ENCODE assay signal across 28 cellular contexts in genomic region chr3:13556937-13557336, GRCh38. TPM values are rescaled to one million over a fixed set of nuclear protein-coding genes. Genes with fewer than 3 reads are reported as not detected.
A peak's percentile ranks its signal among the peaks of the same experiment; 100 is the strongest.
DNase-seq lines count a peak whose midpoint lies in the region; ATAC-seq and TF ChIP-seq lines count a peak whose summit lies in the region.
"Had no signal": no experiment of that assay in that cellular context is flagged by ENCODE, and none has a peak within 500 bp of the region (broad histone marks: within the 10 kb centered on the region; RNA-seq: fewer than 3 reads in every experiment).

No MANE protein-coding gene starts in this region.

- H3K79me2 ChIP-seq in mesendoderm (ENCODE audit: control insufficient read depth, insufficient read depth, low read length): no peaks in the 10 kb centered on the region

- H3K27ac ChIP-seq in right atrium auricular region (peak overlapping the region; percentile 3 to 28), mesendoderm (ENCODE audit: low read depth, low read length) (no peak overlapping the region), suprapubic skin (peak overlapping the region; percentile 7)

- H3K79me1 ChIP-seq in mesendoderm (ENCODE audit: low read length): no peaks in the 10 kb centered on the region

- ATAC-seq in Right ventricle myocardium inferior (no peak), esophagus mucosa (no peak)

- no peak overlapping the region for H2AK5ac ChIP-seq in mesendoderm (ENCODE audit: low read length)

- no peak for TF ChIP-seq EP300 in suprapubic skin (IDR thresholded peaks at IDR 0.05)

- no peak for TF ChIP-seq POLR2A in suprapubic skin (IDR thresholded peaks at IDR 0.05)

- H2BK15ac ChIP-seq in mesendoderm (replicated peaks; ENCODE audit: low read depth): no peak overlapping the region

- peak overlapping the region; percentile 79 for H3K27ac Mint-ChIP-seq in activated naive CD8-positive, alpha-beta T cell
- H3K27ac Mint-ChIP-seq in activated CD4-positive, alpha-beta memory T cell treated with anti-CD3 and anti-CD28 coated beads for 36 hours: no peak overlapping the region
- H3K27ac Mint-ChIP-seq: activated B cell treated with CpG ODN at 0.5 μM for 24 hours; activated CD4-positive, alpha-beta memory T cell treated with anti-CD3 and anti-CD28 coated beads, Interleukin-2, amount 10 ng/mL, durations not matched to agents 7 days and 5 days; B cell had no signal

- intact Hi-C loops in Right ventricle myocardium inferior (cut with DNase I): no loop called here
- intact Hi-C loops in activated CD4-positive, alpha-beta memory T cell treated with anti-CD3 and anti-CD28 coated beads for 36 hours (cut with micrococcal nuclease): no loop called here

- CTCF ChIA-PET in activated CD4-positive, alpha-beta memory T cell treated with anti-CD3 and anti-CD28 coated beads for 36 hours (lab: Charles Lee): no interaction called here

- H2BK5ac ChIP-seq in mesendoderm (ENCODE audit: low read length): no peak overlapping the region

- POLR2A ChIA-PET in activated CD4-positive, alpha-beta memory T cell treated with anti-CD3 and anti-CD28 coated beads for 36 hours (lab: Charles Lee): no interaction called here

- no peak overlapping the region for H3K23ac ChIP-seq in mesendoderm (ENCODE audit: low read length)

- H2BK120ac ChIP-seq in mesendoderm (ENCODE audit: low read depth, low read length): no peak overlapping the region

- H3K4me1 ChIP-seq in right atrium auricular region (peaks cover 0 to 57% of the 10 kb centered on the region in 2 donors), mesendoderm (ENCODE audit: control insufficient read depth, low read depth, low read length) (peaks cover 10% of the 10 kb centered on the region), suprapubic skin (peaks cover 53% of the 10 kb centered on the region)

- no peak overlapping the region for H3K18ac ChIP-seq in mesendoderm (ENCODE audit: low read length)

- H3K9me3 Mint-ChIP-seq in activated naive CD8-positive, alpha-beta T cell (ENCODE audit: low read depth): no peaks in the 10 kb centered on the region
- no peaks in the 10 kb centered on the region for H3K9me3 Mint-ChIP-seq in activated CD4-positive, alpha-beta memory T cell treated with anti-CD3 and anti-CD28 coated beads for 36 hours
- H3K9me3 Mint-ChIP-seq: activated B cell treated with CpG ODN at 0.5 μM for 24 hours; activated CD4-positive, alpha-beta memory T cell treated with anti-CD3 and anti-CD28 coated beads, Interleukin-2, amount 10 ng/mL, durations not matched to agents 7 days and 5 days; brain had no signal

- no peaks in the 10 kb centered on the region for H3K36me3 Mint-ChIP-seq in activated naive CD8-positive, alpha-beta T cell
- no peaks in the 10 kb centered on the region for H3K36me3 Mint-ChIP-seq in activated CD4-positive, alpha-beta memory T cell treated with anti-CD3 and anti-CD28 coated beads for 36 hours
- H3K36me3 Mint-ChIP-seq: brain had no signal

- no peak overlapping the region for H3K4ac ChIP-seq in mesendoderm (ENCODE audit: low read depth, low read length)

- H3K27me3 ChIP-seq in right atrium auricular region: no peaks in the 10 kb centered on the region
- no peaks in the 10 kb centered on the region for H3K27me3 ChIP-seq in mesendoderm (ENCODE audit: insufficient read depth, low read length, poor library complexity)
- no peaks in the 10 kb centered on the region for H3K27me3 ChIP-seq in suprapubic skin

- no peak for TF ChIP-seq CTCF in right atrium auricular region (IDR thresholded peaks at IDR 0.05)
- no peak for TF ChIP-seq CTCF in suprapubic skin (IDR thresholded peaks at IDR 0.05)

- H4K5ac ChIP-seq in mesendoderm (ENCODE audit: low read length): no peak overlapping the region

- H3K36me3 ChIP-seq in right atrium auricular region: no peaks in the 10 kb centered on the region
- no peaks in the 10 kb centered on the region for H3K36me3 ChIP-seq in mesendoderm (ENCODE audit: control insufficient read depth, insufficient read depth, low read length)
- no peaks in the 10 kb centered on the region for H3K36me3 ChIP-seq in suprapubic skin

- H3K9ac ChIP-seq in mesendoderm (ENCODE audit: low read length): no peak overlapping the region

- peak overlapping the region; percentile 51 for H3K56ac ChIP-seq in mesendoderm (ENCODE audit: low read length)

- DNase-seq in right atrium auricular region (ENCODE audit: low spot score) (no peak), Right ventricle myocardium inferior (ENCODE audit: missing footprints) (no peak), mesendoderm (no peak), suprapubic skin (ENCODE audit: low spot score in 2 of 2) (no peak), NCI-H2081 (lab: John Stamatoyannopoulos, UW) (no peak)
- DNase-seq in activated CD4-positive, alpha-beta memory T cell treated with anti-CD3 and anti-CD28 coated beads for 36 hours: no peak
- DNase-seq: activated B cell treated with CpG ODN at 0.5 μM for 24 hours; activated CD4-positive, alpha-beta memory T cell treated with anti-CD3 and anti-CD28 coated beads, Interleukin-2, amount 10 ng/mL, durations not matched to agents 7 days and 5 days; activated effector memory CD4-positive, alpha-beta T cell treated with Interleukin-2 at 50 U/mL for 16 hours; activated T-cell treated with anti-CD3 and anti-CD28 coated beads for 4 hours; COR-L47; HCEC 1CT; kidney glomerular epithelial cell; mammary epithelial cell; NCI-H1105; NCI-H2029 treated with DMSO at 0.1 percent for 48 hours; NCI-H345; NCI-H748 treated with DMSO at 0.1 percent for 48 hours; occipital lobe; Right ventricle myocardium superior; small intestine; stimulated activated CD4-positive, alpha-beta T cell treated with anti-CD3 and anti-CD28 coated beads, Interleukin-1b, Interleukin-23, amount 100 ng/mL, for 48 hours; SW 1271 had no signal

- no peaks in the 10 kb centered on the region for H3K9me3 ChIP-seq in right atrium auricular region
- no peaks in the 10 kb centered on the region for H3K9me3 ChIP-seq in suprapubic skin

- WGBS in mesendoderm (ENCODE audit: extremely low coverage, insufficient coverage, low lambda C conversion rate): no CpG with 5 or more reads among the region's 6 CpGs
- 76% methylated on average over 6 of the region's 6 CpGs for WGBS in suprapubic skin

- no peak overlapping the region for H4K8ac ChIP-seq in mesendoderm (ENCODE audit: low read depth, low read length)

- H3K4me2 ChIP-seq in mesendoderm (ENCODE audit: low read length): no peak overlapping the region

- peaks cover 55% of the 10 kb centered on the region for H3K4me1 Mint-ChIP-seq in activated naive CD8-positive, alpha-beta T cell (ENCODE audit: low read depth)
- H3K4me1 Mint-ChIP-seq in activated CD4-positive, alpha-beta memory T cell treated with anti-CD3 and anti-CD28 coated beads for 36 hours (ENCODE audit: low read depth): no peaks in the 10 kb centered on the region
- H3K4me1 Mint-ChIP-seq: activated CD4-positive, alpha-beta memory T cell treated with anti-CD3 and anti-CD28 coated beads, Interleukin-2, amount 10 ng/mL, durations not matched to agents 7 days and 5 days had no signal

- H3K4me3 Mint-ChIP-seq in activated naive CD8-positive, alpha-beta T cell: no peak overlapping the region
- no peak overlapping the region for H3K4me3 Mint-ChIP-seq in activated CD4-positive, alpha-beta memory T cell treated with anti-CD3 and anti-CD28 coated beads for 36 hours
- H3K4me3 Mint-ChIP-seq: activated B cell treated with CpG ODN at 0.5 μM for 24 hours; activated CD4-positive, alpha-beta memory T cell treated with anti-CD3 and anti-CD28 coated beads, Interleukin-2, amount 10 ng/mL, durations not matched to agents 7 days and 5 days; B cell; brain had no signal

- H3K4me3 ChIP-seq in right atrium auricular region (no peak overlapping the region), mesendoderm (ENCODE audit: low read length) (no peak overlapping the region), suprapubic skin (no peak overlapping the region)
- H3K4me3 ChIP-seq: coronary artery had no signal

- peaks cover 2% of the 10 kb centered on the region for H3K27me3 Mint-ChIP-seq in activated naive CD8-positive, alpha-beta T cell
- H3K27me3 Mint-ChIP-seq in activated CD4-positive, alpha-beta memory T cell treated with anti-CD3 and anti-CD28 coated beads for 36 hours: peaks cover 24% of the 10 kb centered on the region

RNA-seq across cellular contexts. Expression of gene FBLN2, which starts 8.0 kb away (rescaled TPM):
- total RNA-seq in right atrium auricular region (100 to 1,000 TPM; 122 to 185 TPM), Right ventricle myocardium inferior (81.1 TPM), suprapubic skin (10 to 100 TPM; 25.3 to 93.8 (median 47.6) TPM), esophagus mucosa (10.4 TPM)
- polyA plus RNA-seq in mesendoderm (2013, experiment 1 of 2): 5.7 TPM
- polyA plus RNA-seq in mesendoderm (2013, experiment 2 of 2): 5.4 TPM
- total RNA-seq in activated CD4-positive, alpha-beta memory T cell treated with anti-CD3 and anti-CD28 coated beads for 36 hours: not detected
- total RNA-seq: activated CD4-positive, alpha-beta memory T cell treated with anti-CD3 and anti-CD28 coated beads, Interleukin-2, amount 10 ng/mL, durations not matched to agents 7 days and 5 days had no signal

Comparison
In these comparisons a context has a peak if more than half of its experiments do, and no peak if none do; other contexts are left out.
1. RNA of gene FBLN2, which starts 8.0 kb away (total RNA-seq): 122 to 185 TPM in right atrium auricular region, 81.1 TPM in Right ventricle myocardium inferior (single experiment), 25.3 to 93.8 TPM in suprapubic skin and 10.4 TPM in esophagus mucosa (single experiment); not detected in activated CD4-positive, alpha-beta memory T cell treated with anti-CD3 and anti-CD28 coated beads for 36 hours; every median in the first group is over 10 times any median in the second.